ENCODE assay signal across 10 cellular contexts in genomic region chr14:59631237-59631636, GRCh38. TPM values are rescaled to one million over a fixed set of nuclear protein-coding genes. Genes with fewer than 3 reads are reported as not detected.
DNase-seq lines count a peak whose midpoint lies in the region; TF ChIP-seq lines count a peak whose summit lies in the region.
"Had no signal": no experiment of that assay in that cellular context is flagged by ENCODE, and none has a peak within 500 bp of the region (broad histone marks: within the 10 kb centered on the region; RNA-seq: fewer than 3 reads in every experiment).

No MANE protein-coding gene starts in this region.

- H2AFZ ChIP-seq in Karpas-422 (ENCODE audit: low read length) = no peak overlapping the region

- H3K36me3 ChIP-seq in GM06990 (ENCODE audit: control insufficient read depth, insufficient read depth, low read length) = no peaks in the 10 kb centered on the region
- H3K36me3 ChIP-seq in Karpas-422 (ENCODE audit: insufficient read depth, low read length) = no peaks in the 10 kb centered on the region
- no peaks in the 10 kb centered on the region for H3K36me3 ChIP-seq in ascending aorta

- intact Hi-C loops in ascending aorta (cut with DNase I) = loop anchor here (5.0 kb wide), 2 partner anchors 241 to 266 kb away; partner anchors contain the start of gene RTN1

- H3K4me3 Mint-ChIP-seq in mesothelial cell of epicardium = peak overlapping the region; percentile 23

- no peaks in the 10 kb centered on the region for H3K9me2 ChIP-seq in Karpas-422 (replicated peaks; ENCODE audit: insufficient read depth, low read length)

- no peak overlapping the region for H3K9ac ChIP-seq in Karpas-422 (ENCODE audit: low read length)

- H3K9me3 ChIP-seq in Karpas-422 (ENCODE audit: low read length) (no peaks in the 10 kb centered on the region), ascending aorta (no peaks in the 10 kb centered on the region)

- no peak overlapping the region for H3K4me2 ChIP-seq in Karpas-422 (ENCODE audit: low read depth, low read length, poor library complexity, severe bottlenecking)

- TF ChIP-seq CTCF in GM06990 (IDR thresholded peaks at IDR 0.05; ENCODE audit: insufficient read depth, low read length, poor library complexity, severe bottlenecking) = peak; percentile 48
- peak in 2 of 3 experiments; percentile 15 to 26 for TF ChIP-seq CTCF in ascending aorta (IDR thresholded peaks at IDR 0.05)
- peak; percentile 19 for TF ChIP-seq CTCF in mesothelial cell of epicardium (IDR thresholded peaks at IDR 0.05; ENCODE audit: unreplicated experiment)

- H3K79me2 ChIP-seq in Karpas-422 (ENCODE audit: low read length) = no peaks in the 10 kb centered on the region

- H3K27me3 ChIP-seq in GM06990 (replicated peaks; ENCODE audit: control insufficient read depth, insufficient read depth, low read length) = no peaks in the 10 kb centered on the region; the same call in 1 of the 2 replicates
- H3K27me3 ChIP-seq in Karpas-422 (ENCODE audit: low read length) = no peaks in the 10 kb centered on the region
- H3K27me3 ChIP-seq in ascending aorta = no peaks in the 10 kb centered on the region

- no peak overlapping the region for H3K4me3 ChIP-seq in GM06990 (replicated peaks; ENCODE audit: low read depth, low read length)
- no peak overlapping the region for H3K4me3 ChIP-seq in Karpas-422 (ENCODE audit: low read length)
- peak overlapping the region in 1 of 2 donors; percentile 69 for H3K4me3 ChIP-seq in ascending aorta

- no peak for DNase-seq in GM06990 (ENCODE audit: extremely low read depth, insufficient read length)
- peak; percentile 63 for DNase-seq in Karpas-422
- no peak for DNase-seq in ascending aorta (ENCODE audit: low spot score in 2 of 2)
- no peak for DNase-seq in mesothelial cell of epicardium (ENCODE audit: low spot score in 2 of 2, unreplicated experiment in 2 of 2)
- no peak for DNase-seq in amygdala (lab: John Stamatoyannopoulos, UW)
- DNase-seq in activated CD4-positive, alpha-beta T cell treated with anti-CD3 and anti-CD28 coated beads, Interleukin-2, amount 50 U/mL, for 48 hours = no peak
- DNase-seq in cerebellum (ENCODE audit: low spot score) = no peak
- DNase-seq in DMS114 treated with DMSO at 0.1 percent for 48 hours (lab: John Stamatoyannopoulos, UW; ENCODE audit: unreplicated experiment) = no peak
- DNase-seq: T-helper 1 cell had no signal

- H3K4me1 Mint-ChIP-seq in mesothelial cell of epicardium = peaks cover 2% of the 10 kb centered on the region

- H3K27ac Mint-ChIP-seq in mesothelial cell of epicardium = no peak overlapping the region

- H3K27ac ChIP-seq in Karpas-422 (ENCODE audit: low read length) (no peak overlapping the region), ascending aorta (peak overlapping the region; percentile 31 to 68)

- peaks cover 15% of the 10 kb centered on the region for H3K9me3 Mint-ChIP-seq in mesothelial cell of epicardium

- no peaks in the 10 kb centered on the region for H4K20me1 ChIP-seq in Karpas-422 (ENCODE audit: insufficient read depth, low read depth, low read length)

- no peaks in the 10 kb centered on the region for H3K36me3 Mint-ChIP-seq in mesothelial cell of epicardium

- H3K27me3 Mint-ChIP-seq in mesothelial cell of epicardium (ENCODE audit: low read depth) = peaks cover 86% of the 10 kb centered on the region

- no peaks in the 10 kb centered on the region for H3K4me1 ChIP-seq in Karpas-422 (ENCODE audit: low read length)
- peaks cover 0 to 9% of the 10 kb centered on the region in 2 donors for H3K4me1 ChIP-seq in ascending aorta

RNA-seq across cellular contexts. Expression of gene CCDC175, which starts 54.6 kb away (rescaled TPM):
- not detected in 2 replicates for total RNA-seq in Karpas-422 (2014; rRNA removed; shearing (Covaris generic); ENCODE audit: low replicate concordance)
- total RNA-seq in ascending aorta = not detected
- total RNA-seq in mesothelial cell of epicardium = 0.16 TPM in 1 of 3 replicates, not detected in the others
- 14.2 TPM for total RNA-seq in cerebellum
- total RNA-seq: endothelial cell of umbilical vein had no signal

Comparison
In these comparisons a context has a peak if more than half of its experiments do, and no peak if none do; other contexts are left out.
1. RNA of gene CCDC175, which starts 54.6 kb away (total RNA-seq): 14.2 TPM in cerebellum (single experiment); 0.16 TPM in mesothelial cell of epicardium, not detected in Karpas-422 and not detected in ascending aorta (single experiment); every median in the first group is over 10 times any median in the second.
2. Peak in every context shown above with its lines, with median percentiles within 50 percentile points of each other: CTCF ChIP-seq.